Comparison of ENCODE assay signal across 10 cellular contexts in genomic region chr1:8019229-8019620, GRCh38. TPM values are rescaled to one million over a fixed set of nuclear protein-coding genes. Genes with fewer than 3 reads are reported as not detected.
A peak's percentile ranks its signal among the peaks of the same experiment; 100 is the strongest.
DNase-seq lines count a peak whose midpoint lies in the region; ATAC-seq and TF ChIP-seq lines count a peak whose summit lies in the region.
"Had no signal": no experiment of that assay in that cellular context is flagged by ENCODE, and none has a peak within 500 bp of the region (broad histone marks: within the 10 kb centered on the region; RNA-seq: fewer than 3 reads in every experiment).

No MANE protein-coding gene starts in this region.

- H3K27me3 ChIP-seq in HCT116 (ENCODE audit: insufficient read depth, low read length) (no peaks in the 10 kb centered on the region), right lobe of liver (no peaks in the 10 kb centered on the region), gastrocnemius medialis (no peaks in the 10 kb centered on the region)

- peaks cover 21% of the 10 kb centered on the region for H3K36me3 Mint-ChIP-seq in chondrocyte (ENCODE audit: low read depth)

- no peaks in the 10 kb centered on the region for H3K9me3 ChIP-seq in HCT116 (ENCODE audit: control insufficient read depth in 1 of 2, insufficient read depth in 1 of 2, low read depth in 1 of 2, low read length in 2 of 2)
- H3K9me3 ChIP-seq in right lobe of liver: no peaks in the 10 kb centered on the region
- no peaks in the 10 kb centered on the region for H3K9me3 ChIP-seq in gastrocnemius medialis

- intact Hi-C loops in HCT116 (cut with micrococcal nuclease) (no loop called here), right lobe of liver (cut with DNase I) (no loop called here), gastrocnemius medialis (cut with DNase I; ENCODE audit: low total_unique reads) (loop anchor here (10.0 kb wide), 1 partner anchor 1046 kb away; the partner anchor contains the start of gene SLC2A5), left cardiac atrium (cut with DNase I) (loop anchor here in 1 of 2 donors (5.0 kb wide), 2 partner anchors 37 to 293 kb away; no protein-coding TSS in a partner anchor)

- no peaks in the 10 kb centered on the region for H3K27me3 Mint-ChIP-seq in chondrocyte (ENCODE audit: low read depth)

- H3K4me3 ChIP-seq in HCT116 (replicated peaks in 1 of 2; ENCODE audit: low read depth in 1 of 2, low read length in 2 of 2) (no peak overlapping the region), right lobe of liver (peak overlapping the region in 1 of 3 donors; percentile 10), gastrocnemius medialis (no peak overlapping the region)

- peaks cover 90 to 99% of the 10 kb centered on the region in 2 experiments for H3K4me1 ChIP-seq in HCT116 (ENCODE audit: control insufficient read depth in 1 of 2, insufficient read depth in 2 of 2, low read length in 2 of 2)
- peaks cover 0 to 70% (median 12%) of the 10 kb centered on the region in 4 donors for H3K4me1 ChIP-seq in right lobe of liver
- H3K4me1 ChIP-seq in gastrocnemius medialis: peaks cover 91 to 98% of the 10 kb centered on the region in 2 donors

- no peak overlapping the region for H2AFZ ChIP-seq in HCT116 (ENCODE audit: low read depth, low read length, poor library complexity, severe bottlenecking)

- ATAC-seq in HCT116: no peak
- ATAC-seq in right lobe of liver: peak in 2 of 4 donors; percentile 1 to 18
- ATAC-seq in gastrocnemius medialis: no peak
- no peak for ATAC-seq in left cardiac atrium
- ATAC-seq: activated CD4-positive, CD25-positive, alpha-beta regulatory T cell treated with anti-CD3 and anti-CD28 coated beads, Interleukin-2, amount 50 U/mL, for 24 hours had no signal

- peak overlapping the region; percentile 61 for H3K4me3 Mint-ChIP-seq in chondrocyte (ENCODE audit: unreplicated experiment)

- in situ Hi-C loops in gastrocnemius medialis (cut with MboI; ENCODE audit: low sequenced_read_pairs in 4 of 4): no loop called here

- H3K4me1 Mint-ChIP-seq in chondrocyte (ENCODE audit: low read depth): peaks cover 99% of the 10 kb centered on the region

- H3K27ac ChIP-seq in HCT116 (ENCODE audit: low read depth, low read length) (peak overlapping the region; percentile 99), right lobe of liver (peak overlapping the region; percentile 11 to 100 (median 50)), gastrocnemius medialis (peak overlapping the region; percentile 64 to 94 (median 88))

- H3K27ac Mint-ChIP-seq in chondrocyte (ENCODE audit: unreplicated experiment): peak overlapping the region; percentile 85

- no TSS peak for BruUV-seq in HCT116 (replicated peaks; lab: Mats Ljungman, UMichigan)

- H3K36me3 ChIP-seq in HCT116 (ENCODE audit: control insufficient read depth in 1 of 2, insufficient read depth in 2 of 2, low read length in 2 of 2) (peaks cover 33 to 70% of the 10 kb centered on the region in 2 experiments), right lobe of liver (peaks cover 0 to 92% (median 15%) of the 10 kb centered on the region in 4 donors), gastrocnemius medialis (peaks cover 0 to 16% of the 10 kb centered on the region in 2 donors)

- H4K20me1 ChIP-seq in HCT116 (ENCODE audit: insufficient read depth): peaks cover 96% of the 10 kb centered on the region

- CTCF ChIA-PET in HCT116 (lab: Charles Lee): no interaction called here

- peak overlapping the region; percentile 91 for H3K9ac ChIP-seq in HCT116 (ENCODE audit: low read length)

- POLR2A ChIA-PET in HCT116 (lab: Charles Lee): interaction anchor here (0.7 to 1.5 kb wide), 6 partner anchors 21 to 295 kb away, joined by 3 to 6 read pairs (median 4); no protein-coding TSS in a partner anchor

- H3K9me2 ChIP-seq in HCT116 (ENCODE audit: insufficient read depth): no peaks in the 10 kb centered on the region

- RAD21 ChIA-PET in HCT116 (lab: Charles Lee; ENCODE audit: low non-redundant PET in 1 of 2, low total read pairs in 2 of 2, uncharacterized antibody in 2 of 2, unreplicated experiment in 2 of 2): no interaction called here

- H3K79me2 ChIP-seq in HCT116 (ENCODE audit: insufficient read depth, low read length): peaks cover 100% of the 10 kb centered on the region

- no peak for TF ChIP-seq POLR2A in HCT116 (IDR thresholded peaks at IDR 0.05; ENCODE audit: borderline replicate concordance, extremely low read depth, insufficient read depth, insufficient read length)
- TF ChIP-seq POLR2A in right lobe of liver (IDR thresholded peaks at IDR 0.05): no peak
- TF ChIP-seq POLR2A in gastrocnemius medialis (IDR thresholded peaks at IDR 0.05): no peak

- WGBS in right lobe of liver (ENCODE audit: insufficient coverage, low coverage, low lambda C conversion rate, missing lambda C conversion rate): 91% methylated on average over 5 of the region's 5 CpGs

- H3K4me2 ChIP-seq in HCT116 (ENCODE audit: low read length): peak overlapping the region; percentile 95

- no peaks in the 10 kb centered on the region for H3K9me3 Mint-ChIP-seq in chondrocyte (ENCODE audit: low read depth)

- TF ChIP-seq CTCF in HCT116 (IDR thresholded peaks at IDR 0.05 in 2 of 3, conservative IDR thresholded peaks at IDR 0.05 in 1 of 3; ENCODE audit: borderline replicate concordance in 1 of 3, insufficient read depth in 1 of 3, low read depth in 2 of 3, low read length in 2 of 3) (no peak), chondrocyte (IDR thresholded peaks at IDR 0.05) (no peak), right lobe of liver (IDR thresholded peaks at IDR 0.05) (no peak), gastrocnemius medialis (IDR thresholded peaks at IDR 0.05 in 4 of 5, conservative IDR thresholded peaks at IDR 0.05 in 1 of 5) (no peak)

- no peak for TF ChIP-seq RAD21 in HCT116 (IDR thresholded peaks at IDR 0.05; ENCODE audit: low read depth)

- DNase-seq in HCT116 (ENCODE audit: low read depth, low spot score) (no peak), chondrocyte (ENCODE audit: low spot score) (no peak), right lobe of liver (no peak), gastrocnemius medialis (no peak), germinal center (ENCODE audit: low spot score) (no peak), GM03348 (ENCODE audit: low spot score) (no peak), NCI-H446 (lab: John Stamatoyannopoulos, UW) (no peak), left cardiac atrium (no peak)
- DNase-seq: hypothalamus had no signal

TF ChIP-seq in HCT116, 20 proteins besides CTCF, POLR2A, EP300 and RAD21:
- TF ChIP-seq ELF1 (IDR thresholded peaks at IDR 0.05; ENCODE audit: borderline replicate concordance, low read depth) (no peak), SIN3A (IDR thresholded peaks at IDR 0.05; ENCODE audit: low read depth) (no peak)
TF ChIP-seq in HCT116: peak in this region for 0.

RNA-seq across cellular contexts. Expression of gene ERRFI1, which starts 6.9 kb away (rescaled TPM):
- 777 TPM for total RNA-seq in HCT116 (2021; ENCODE audit: unreplicated experiment)
- polyA plus RNA-seq in HCT116 (2012): 536 and 725 TPM in 2 replicates
- 26.4 to 305 TPM (median 303 TPM) in 3 replicates for total RNA-seq in chondrocyte
- total RNA-seq in right lobe of liver: 100 to 1,000 TPM; 109 to 539 (median 214) TPM
- total RNA-seq in gastrocnemius medialis: 100 to 1,000 TPM; 184 to 644 (median 448) TPM
- total RNA-seq in left cardiac atrium: 10 to 100 TPM; 17.0 to 19.0 TPM

RNA-seq across cellular contexts. Expression of gene PARK7, which starts 57.7 kb away (rescaled TPM):
- total RNA-seq in HCT116 (2021; ENCODE audit: unreplicated experiment) (370 TPM), chondrocyte (250 to 288 TPM (median 254 TPM) in 3 replicates), right lobe of liver (100 to 1,000 TPM; 144 to 218 (median 173) TPM), gastrocnemius medialis (100 to 1,000 TPM; 291 to 370 (median 332) TPM), left cardiac atrium (100 to 1,000 TPM; 284 to 328 TPM)
- 294 and 378 TPM in 2 replicates for polyA plus RNA-seq in HCT116 (2012)
